ENCODE assay signal across 7 cellular contexts in genomic region chr20:46010491-46011405, GRCh38. TPM values are rescaled to one million over a fixed set of nuclear protein-coding genes. Genes with fewer than 3 reads are reported as not detected.
DNase-seq lines count a peak whose midpoint lies in the region; ATAC-seq and TF ChIP-seq lines count a peak whose summit lies in the region.

No MANE protein-coding gene starts in this region.

- ATAC-seq in activated CD8-positive, alpha-beta T cell treated with anti-CD3 and anti-CD28 coated beads for 36 hours, result peak; percentile 31
- peak; percentile 32 for ATAC-seq in foreskin keratinocyte
- no peak for ATAC-seq in HG02623 (IDR thresholded peaks at IDR 0.05; ENCODE audit: unreplicated experiment)
- ATAC-seq in GM19395 (IDR thresholded peaks at IDR 0.05; ENCODE audit: unreplicated experiment), result no peak

- no peaks in the 10 kb centered on the region for H3K9me3 Mint-ChIP-seq in activated CD8-positive, alpha-beta T cell treated with anti-CD3 and anti-CD28 coated beads for 36 hours

- POLR2A ChIA-PET in activated CD8-positive, alpha-beta T cell treated with anti-CD3 and anti-CD28 coated beads for 36 hours (lab: Charles Lee), result interaction anchor here (0.6 to 1.7 kb wide), 3 partner anchors 11 to 68 kb away, joined by 3 to 4 read pairs (median 3); no protein-coding TSS in a partner anchor

- peaks cover 21% of the 10 kb centered on the region for H3K27me3 ChIP-seq in foreskin keratinocyte

- peaks cover 9% of the 10 kb centered on the region for H3K4me1 ChIP-seq in foreskin keratinocyte

- TF ChIP-seq CTCF in activated CD8-positive, alpha-beta T cell treated with anti-CD3 and anti-CD28 coated beads for 36 hours (IDR thresholded peaks at IDR 0.05), result no peak
- TF ChIP-seq CTCF in foreskin keratinocyte (conservative IDR thresholded peaks at IDR 0.05), result no peak

- H3K27me3 Mint-ChIP-seq in activated CD8-positive, alpha-beta T cell treated with anti-CD3 and anti-CD28 coated beads for 36 hours, result peaks cover 69% of the 10 kb centered on the region

- peaks cover 60% of the 10 kb centered on the region for H3K4me1 Mint-ChIP-seq in activated CD8-positive, alpha-beta T cell treated with anti-CD3 and anti-CD28 coated beads for 36 hours (ENCODE audit: low read depth)

- DNase-seq in NCI-H1105 treated with DMSO at 0.1 percent for 48 hours (lab: John Stamatoyannopoulos, UW) (peak; percentile 49), foreskin keratinocyte (no peak), NAMALWA (ENCODE audit: low spot score) (no peak)
- peak; percentile 55 for DNase-seq in activated CD8-positive, alpha-beta T cell treated with anti-CD3 and anti-CD28 coated beads for 36 hours
- peak; percentile 55 for DNase-seq in stimulated activated CD8-positive, alpha-beta memory T cell treated with anti-CD3 and anti-CD28 coated beads, Interleukin-4, amount 100 ng/mL, for 48 hours

- no peak overlapping the region for H3K27ac Mint-ChIP-seq in activated CD8-positive, alpha-beta T cell treated with anti-CD3 and anti-CD28 coated beads for 36 hours

- CTCF ChIA-PET in activated CD8-positive, alpha-beta T cell treated with anti-CD3 and anti-CD28 coated beads for 36 hours (lab: Charles Lee), result interaction anchor here (0.9 to 4.7 kb wide), 6 partner anchors 11 to 77 kb away, joined by 3 to 82 read pairs (median 28); partner anchors contain the start of gene ZNF335

- peak overlapping the region; percentile 37 for H3K4me3 Mint-ChIP-seq in activated CD8-positive, alpha-beta T cell treated with anti-CD3 and anti-CD28 coated beads for 36 hours

- H3K36me3 Mint-ChIP-seq in activated CD8-positive, alpha-beta T cell treated with anti-CD3 and anti-CD28 coated beads for 36 hours (ENCODE audit: low read depth), result no peaks in the 10 kb centered on the region

- intact Hi-C loops in activated CD8-positive, alpha-beta T cell treated with anti-CD3 and anti-CD28 coated beads for 36 hours (cut with micrococcal nuclease), result no loop called here

- peak overlapping the region; percentile 26 for H3K27ac ChIP-seq in foreskin keratinocyte

RNA-seq across cellular contexts. Expression of gene MMP9, which starts 2.0 kb away (rescaled TPM):
- under 1 TPM in 1 of 2 experiments, not detected in 1; 0.11 TPM for total RNA-seq in activated CD8-positive, alpha-beta T cell treated with anti-CD3 and anti-CD28 coated beads for 36 hours
- total RNA-seq in foreskin keratinocyte, result 40.5 and 266 TPM in 2 replicates
- 44.4 and 338 TPM in 2 replicates for polyA plus RNA-seq in foreskin keratinocyte

RNA-seq across cellular contexts. Expression of gene SLC12A5, which starts 18.3 kb away (rescaled TPM):
- under 1 TPM in 1 of 2 experiments, not detected in 1; 0.43 TPM for total RNA-seq in activated CD8-positive, alpha-beta T cell treated with anti-CD3 and anti-CD28 coated beads for 36 hours
- total RNA-seq in foreskin keratinocyte, result 1.7 and 3.2 TPM in 2 replicates
- 3.6 and 5.9 TPM in 2 replicates for polyA plus RNA-seq in foreskin keratinocyte

RNA-seq across cellular contexts. Expression of gene ZNF335, which starts 38.7 kb away (rescaled TPM):
- 10 to 100 TPM; 27.0 to 28.8 TPM for total RNA-seq in activated CD8-positive, alpha-beta T cell treated with anti-CD3 and anti-CD28 coated beads for 36 hours
- 14.2 and 15.7 TPM in 2 replicates for total RNA-seq in foreskin keratinocyte
- polyA plus RNA-seq in foreskin keratinocyte, result 8.3 and 8.6 TPM in 2 replicates

Comparison
In these comparisons a context has a peak if more than half of its experiments do, and no peak if none do; other contexts are left out.
1. DNase-seq: peak in NCI-H1105 treated with DMSO at 0.1 percent for 48 hours (single experiment), activated CD8-positive, alpha-beta T cell treated with anti-CD3 and anti-CD28 coated beads for 36 hours (single experiment) and stimulated activated CD8-positive, alpha-beta memory T cell treated with anti-CD3 and anti-CD28 coated beads, Interleukin-4, amount 100 ng/mL, for 48 hours (single experiment); none in foreskin keratinocyte (0 of 2) and NAMALWA (single experiment).
2. ATAC-seq: peak in activated CD8-positive, alpha-beta T cell treated with anti-CD3 and anti-CD28 coated beads for 36 hours (single experiment) and foreskin keratinocyte (single experiment); none in HG02623 (single experiment) and GM19395 (single experiment).
3. RNA of gene MMP9, which starts 2.0 kb away (total RNA-seq): 40.5 to 266 TPM in foreskin keratinocyte; 0.11 TPM in activated CD8-positive, alpha-beta T cell treated with anti-CD3 and anti-CD28 coated beads for 36 hours; every median in the first group is over 10 times any median in the second.